1 cellular context compared by ENCODE assay signal in genomic region chr16:21652451-21652850, GRCh38.
TF ChIP-seq lines count a peak whose summit lies in the region.

IGSF6 (minus strand) TSS chr16:21652608; CDS start chr16:21652598, 10 bp downstream.

TF ChIP-seq in GM23338, 12 proteins besides CTCF, POLR2A, EP300 and RAD21 (continued from another document):
- TF ChIP-seq ZNF462 (CRISPR knock-in tag; IDR thresholded peaks at IDR 0.05) (no peak), EZH2phosphoT487 (IDR thresholded peaks at IDR 0.05; ENCODE audit: unreplicated experiment) (no peak), JUNB (IDR thresholded peaks at IDR 0.05; ENCODE audit: unreplicated experiment) (no peak), REST (IDR thresholded peaks at IDR 0.05; ENCODE audit: unreplicated experiment) (no peak), POLR2AphosphoS5 (IDR thresholded peaks at IDR 0.05; ENCODE audit: low read depth) (no peak), ZNF331 (CRISPR knock-in tag; IDR thresholded peaks at IDR 0.05; ENCODE audit: low read depth) (no peak), CREB1 (CRISPR knock-in tag; IDR thresholded peaks at IDR 0.05; ENCODE audit: low read depth) (no peak), ZNF114 (CRISPR knock-in tag; IDR thresholded peaks at IDR 0.05) (no peak)
